Comparison of ENCODE assay signal across 8 cellular contexts in the genomic region with DNA sequence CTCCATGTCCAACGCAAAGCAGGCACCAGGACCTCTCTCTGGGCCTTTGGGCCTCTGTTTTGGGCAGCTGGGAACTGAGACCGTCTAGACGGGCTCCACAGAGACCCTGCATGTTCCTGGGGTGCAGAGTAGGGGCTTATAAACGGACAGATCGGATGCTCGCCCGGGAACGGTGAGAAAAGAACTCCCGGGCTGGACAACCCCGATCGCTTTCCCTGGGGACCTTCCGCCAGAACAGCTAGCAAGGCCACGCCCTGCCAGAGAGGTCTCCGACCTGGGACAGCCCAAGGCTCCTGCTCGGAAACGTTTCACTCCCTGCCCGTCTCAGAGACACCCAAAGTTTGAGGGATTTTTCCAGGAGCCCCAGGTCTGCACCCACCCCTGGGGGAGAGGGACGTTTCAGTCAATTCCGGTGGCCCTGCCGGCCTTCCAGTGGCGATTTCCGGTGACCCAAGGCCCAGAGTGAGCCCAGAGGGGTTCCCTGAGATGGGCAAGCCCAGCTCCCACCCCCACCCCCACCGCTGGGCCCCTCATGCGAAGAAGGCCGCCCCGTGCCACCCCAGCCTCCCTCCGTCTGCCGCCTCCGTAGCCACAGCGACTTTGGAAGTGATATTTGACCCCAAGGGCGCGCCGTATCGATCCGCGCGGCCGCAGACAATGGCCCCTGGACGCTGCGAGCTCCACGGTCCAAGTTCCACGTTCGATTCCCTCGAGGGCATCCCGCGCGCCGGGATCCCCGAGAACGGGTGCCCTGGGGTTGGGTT. TPM values are rescaled to one million over a fixed set of nuclear protein-coding genes. Genes with fewer than 3 reads are reported as not detected.
DNase-seq lines count a peak whose midpoint lies in the region; ATAC-seq, FAIRE-seq and TF ChIP-seq lines count a peak whose summit lies in the region.

No MANE protein-coding gene starts in this region.

- no peak for TF ChIP-seq CTCF in GM12878 (IDR thresholded peaks at IDR 0.05 in 2 of 3, conservative IDR thresholded peaks at IDR 0.05 in 1 of 3; ENCODE audit: control insufficient read depth in 2 of 3, extremely low read depth in 1 of 3, insufficient read depth in 1 of 3, low read depth in 3 of 3, low read length in 3 of 3)
- no peak for TF ChIP-seq CTCF in keratinocyte (optimal IDR thresholded peaks at IDR 0.05 in 1 of 3, IDR thresholded peaks at IDR 0.05 in 1 of 3, conservative IDR thresholded peaks at IDR 0.05 in 1 of 3; ENCODE audit: extremely low read depth in 1 of 3, insufficient read depth in 2 of 3, low read length in 3 of 3)

- FAIRE-seq in GM12878 (lab: Jason Lieb, UNC) (no peak), keratinocyte (lab: Jason Lieb, UNC) (no peak)

- CTCF ChIA-PET in GM12878 (lab: Yijun Ruan, JAX) = interaction anchor here (0.9 to 1.8 kb wide), 3 partner anchors 9 to 177 kb away, joined by 3 to 6 read pairs (median 4); partner anchors contain the start of gene BABAM1

- H3K4me3 Mint-ChIP-seq in stimulated activated naive B cell treated with anti-CD40 and anti-IgM and Interleukin-4, amounts not matched to agents 10 μg/mL and 1 μg/mL and 100 μg/mL, for 72 hours = peak overlapping the region; percentile 71 to 84

- H3K27me3 ChIP-seq in GM12878 (replicated peaks in 1 of 2; ENCODE audit: control insufficient read depth in 2 of 2, insufficient read depth in 2 of 2, low read length in 1 of 2) (no peaks in the 10 kb centered on the region), keratinocyte (ENCODE audit: control insufficient read depth, extremely low read depth, insufficient read depth, low read length) (no peaks in the 10 kb centered on the region)

- dilution Hi-C loops in keratinocyte (cut with MboI; ENCODE audit: extremely low pct_ligation_motif_present, low sequenced_read_pairs) = no loop called here

- peak overlapping the region; percentile 92 for H3K27ac Mint-ChIP-seq in stimulated activated naive B cell treated with anti-CD40 and anti-IgM and Interleukin-4, amounts not matched to agents 10 μg/mL and 1 μg/mL and 100 μg/mL, for 72 hours

- H3K27ac ChIP-seq in GM12878 (ENCODE audit: control insufficient read depth, insufficient read depth) (no peak overlapping the region), keratinocyte (ENCODE audit: control insufficient read depth, insufficient read depth, low read length) (no peak overlapping the region)

- no TSS peak for BruUV-seq in GM12878 (replicated peaks; lab: Mats Ljungman, UMichigan)

- no peak for TF ChIP-seq RAD21 in GM12878 (IDR thresholded peaks at IDR 0.05; ENCODE audit: insufficient read depth, low read depth, low read length)

- ATAC-seq in GM12878 (no peak), GM21786 (IDR thresholded peaks at IDR 0.05; ENCODE audit: unreplicated experiment) (no peak)
- no peak for ATAC-seq in stimulated activated naive B cell treated with anti-CD40 and anti-IgM and Interleukin-4, amounts not matched to agents 10 μg/mL and 1 μg/mL and 100 μg/mL, for 72 hours (replicated peaks)

- peak; percentile 62 for DNase-seq in AG20443 (ENCODE audit: low spot score)
- peak; percentile 47 for DNase-seq in HT-29 (ENCODE audit: low spot score)
- no peak for DNase-seq in GM12878 (ENCODE audit: low read depth, low spot score)
- DNase-seq in keratinocyte (ENCODE audit: low read depth, low spot score) = no peak
- no peak for DNase-seq in stimulated activated naive B cell treated with anti-CD40 and anti-IgM and Interleukin-4, amounts not matched to agents 10 μg/mL and 1 μg/mL and 100 μg/mL, for 72 hours
- DNase-seq in NCI-H2196 treated with DMSO at 0.1 percent for 48 hours (lab: John Stamatoyannopoulos, UW; ENCODE audit: unreplicated experiment) = no peak
- DNase-seq in globus pallidus (ENCODE audit: low spot score) = no peak

- H3K9me3 ChIP-seq in GM12878 (replicated peaks; ENCODE audit: control insufficient read depth, insufficient read depth, low read length) = no peaks in the 10 kb centered on the region
- no peaks in the 10 kb centered on the region for H3K9me3 ChIP-seq in keratinocyte (ENCODE audit: control insufficient read depth, low read depth, low read length)

- H3K79me2 ChIP-seq in GM12878 (ENCODE audit: control insufficient read depth, insufficient read depth, low read length) (peaks cover 7% of the 10 kb centered on the region), keratinocyte (ENCODE audit: control insufficient read depth, insufficient read depth, low read length) (peaks cover 40% of the 10 kb centered on the region)

- RAD21 ChIA-PET in GM12878 (lab: Charles Lee; ENCODE audit: unreplicated experiment) = interaction anchor here (1.1 kb wide), 1 partner anchor 16 kb away, joined by 4 read pairs; no protein-coding TSS in a partner anchor

- H3K9ac ChIP-seq in GM12878 (ENCODE audit: control insufficient read depth, insufficient read depth, low read length) (no peak overlapping the region), keratinocyte (ENCODE audit: control insufficient read depth, extremely low read depth, insufficient read depth, low read length) (peak overlapping the region; percentile 73)

- peaks cover 21 to 23% of the 10 kb centered on the region in 2 donors for H3K4me1 Mint-ChIP-seq in stimulated activated naive B cell treated with anti-CD40 and anti-IgM and Interleukin-4, amounts not matched to agents 10 μg/mL and 1 μg/mL and 100 μg/mL, for 72 hours

- no peaks in the 10 kb centered on the region for H3K27me3 Mint-ChIP-seq in stimulated activated naive B cell treated with anti-CD40 and anti-IgM and Interleukin-4, amounts not matched to agents 10 μg/mL and 1 μg/mL and 100 μg/mL, for 72 hours

- WGBS in GM12878 (ENCODE audit: insufficient coverage, insufficient replicate concordance, low lambda C conversion rate, missing lambda C conversion rate) = 11% methylated on average over 43 of the region's 50 CpGs

- POLR2A ChIA-PET in GM12878 (lab: Charles Lee) = interaction anchor here (0.5 to 1.2 kb wide), 3 partner anchors 9 to 46 kb away, joined by 3 to 4 read pairs (median 4); partner anchors contain the start of gene BABAM1

- in situ Hi-C loops in GM12878 (cut with MboI) = no loop called here

- H3K9me1 ChIP-seq in keratinocyte (ENCODE audit: control insufficient read depth, extremely low read depth, insufficient read depth, low read length) = no peaks in the 10 kb centered on the region

- H3K4me1 ChIP-seq in GM12878 (ENCODE audit: control insufficient read depth, insufficient read depth, low read length) = peaks cover 14% of the 10 kb centered on the region
- H3K4me1 ChIP-seq in keratinocyte (ENCODE audit: control insufficient read depth, extremely low read depth, insufficient read depth, low read length) = peaks cover 26% of the 10 kb centered on the region

- peaks cover 0 to 5% of the 10 kb centered on the region in 2 donors for H3K36me3 Mint-ChIP-seq in stimulated activated naive B cell treated with anti-CD40 and anti-IgM and Interleukin-4, amounts not matched to agents 10 μg/mL and 1 μg/mL and 100 μg/mL, for 72 hours

- H2AFZ ChIP-seq in GM12878 (ENCODE audit: control insufficient read depth, low read depth, low read length) = no peak overlapping the region
- H2AFZ ChIP-seq in keratinocyte (ENCODE audit: control insufficient read depth, low read length) = peak overlapping the region; percentile 37

- peak overlapping the region; percentile 70 for H3K4me3 ChIP-seq in GM12878
- peak overlapping the region; percentile 82 to 92 (median 86) for H3K4me3 ChIP-seq in keratinocyte (ENCODE audit: control insufficient read depth in 2 of 3, extremely low read depth in 1 of 3, insufficient read depth in 2 of 3, low read depth in 1 of 3, low read length in 3 of 3)

- H3K36me3 ChIP-seq in GM12878 (ENCODE audit: control insufficient read depth in 2 of 2, insufficient read depth in 2 of 2, low read length in 1 of 2) = peaks cover 0 to 2% of the 10 kb centered on the region in 2 experiments; a peak in 1 of 4 replicates
- H3K36me3 ChIP-seq in keratinocyte (ENCODE audit: control insufficient read depth in 2 of 2, extremely low read depth in 1 of 2, insufficient read depth in 2 of 2, low read length in 2 of 2) = no peaks in the 10 kb centered on the region

- TF ChIP-seq POLR2A in GM12878 (IDR thresholded peaks at IDR 0.05; ENCODE audit: low read depth, low read length) = no peak

- peak overlapping the region; percentile 77 for H3K4me2 ChIP-seq in GM12878 (ENCODE audit: control insufficient read depth, insufficient read depth)
- peak overlapping the region; percentile 70 for H3K4me2 ChIP-seq in keratinocyte (ENCODE audit: control insufficient read depth, extremely low read depth, insufficient read depth, low read depth, low read length)

- no peak for TF ChIP-seq EP300 in GM12878 (IDR thresholded peaks at IDR 0.05; ENCODE audit: borderline replicate concordance in 1 of 2, control insufficient read depth in 1 of 2, low read depth in 2 of 2, low read length in 2 of 2)

- H3K9me3 Mint-ChIP-seq in stimulated activated naive B cell treated with anti-CD40 and anti-IgM and Interleukin-4, amounts not matched to agents 10 μg/mL and 1 μg/mL and 100 μg/mL, for 72 hours = no peaks in the 10 kb centered on the region

- no peaks in the 10 kb centered on the region for H4K20me1 ChIP-seq in GM12878 (ENCODE audit: control insufficient read depth, insufficient read depth)
- no peaks in the 10 kb centered on the region for H4K20me1 ChIP-seq in keratinocyte (ENCODE audit: control insufficient read depth, extremely low read depth, insufficient read depth, low read length)

- intact Hi-C loops in GM12878 (cut with micrococcal nuclease; ENCODE audit: unreplicated experiment) = no loop called here

- SMC1A ChIA-PET in GM12878 (lab: Charles Lee; ENCODE audit: uncharacterized antibody, unreplicated experiment) = interaction anchor here (0.9 to 2.0 kb wide), 2 partner anchors 29 to 163 kb away, joined by 3 to 6 read pairs; partner anchors contain the start of gene USE1

RNA-seq across cellular contexts. Expression of gene NR2F6, which starts 1.7 kb away (rescaled TPM):
- total RNA-seq in HT-29 (2014; rRNA removed; shearing (Covaris generic)) = 265 and 297 TPM in 2 replicates
- 4.8 and 4.9 TPM in 2 replicates for total RNA-seq in GM12878 (2013; cell fraction: nucleolus; rRNA removed)
- total RNA-seq in GM12878 (2014; rRNA removed) (11.8 and 12.8 TPM in 2 replicates), GM12878 (2014; rRNA removed; fragmentation: Illumina TruSeq; extraction: Trizol) (2.3 and 2.7 TPM in 2 replicates), GM12878 (2021) (13.3 and 15.5 TPM in 2 replicates)
- 0.62 TPM for polyA plus RNA-seq in GM12878 (2011; ENCODE audit: low read depth)
- polyA plus RNA-seq in GM12878 (2011; rRNA removed) (1.7 and 3.9 TPM in 2 replicates), GM12878 (2014; fragmentation: Illumina TruSeq; extraction: Trizol) (0.48 and 1.4 TPM in 2 replicates), GM12878 (2014; fragmentation: Nextera tagmentation; extraction: Ambion mirVana) (under 1 TPM; 0.18 to 0.75 TPM), GM12878 (2014; rRNA removed) (11.3 and 14.1 TPM in 2 replicates), GM12878 (2016; fragmentation: Nextera tagmentation; extraction: Ambion mirVana) (1 to 10 TPM; 8.4 to 8.6 TPM), keratinocyte (12.3 to 20.2 TPM (median 12.9 TPM) in 3 replicates)
- 5.8 and 10.7 TPM in 2 replicates for polyA plus RNA-seq in GM12878 (2011; cell fraction: cytosol; rRNA removed)
- polyA plus RNA-seq in GM12878 (2011; cell fraction: nucleus; rRNA removed) = 7.8 and 12.0 TPM in 2 replicates
- polyA plus RNA-seq in GM12878 (2012) = 4.0 and 5.0 TPM in 2 replicates
- 2.1 and 3.1 TPM in 2 replicates for polyA minus RNA-seq in GM12878 (2011; rRNA and poly(A)+ RNA removed)
- polyA minus RNA-seq in GM12878 (2011; cell fraction: cytosol; rRNA and poly(A)+ RNA removed) = 6.3 and 6.9 TPM in 2 replicates
- polyA minus RNA-seq in GM12878 (2011; cell fraction: nucleus; rRNA and poly(A)+ RNA removed) = 2.2 and 4.7 TPM in 2 replicates
- polyA plus RNA-seq in keratinocyte (2011; ENCODE audit: low read depth) = 2.9 TPM
- polyA plus RNA-seq in keratinocyte (2011; cell fraction: cytosol; rRNA removed) = 10.1 and 23.5 TPM in 2 replicates
- 13.6 and 21.8 TPM in 2 replicates for polyA plus RNA-seq in keratinocyte (2011; cell fraction: nucleus; rRNA removed)
- polyA plus RNA-seq in keratinocyte (2012; ENCODE audit: low replicate concordance) = 17.8 and 23.9 TPM in 2 replicates
- 7.7 to 18.4 TPM (median 11.8 TPM) in 3 replicates for polyA minus RNA-seq in keratinocyte
- polyA minus RNA-seq in keratinocyte (2011; cell fraction: cytosol; rRNA and poly(A)+ RNA removed) = 51.4 TPM
- 14.8 and 20.2 TPM in 2 replicates for polyA minus RNA-seq in keratinocyte (2011; cell fraction: nucleus; rRNA and poly(A)+ RNA removed)

RNA-seq across cellular contexts. Expression of gene OCEL1, which starts 18.0 kb away (rescaled TPM):
- 2.6 and 8.7 TPM in 2 replicates for total RNA-seq in HT-29 (2014; rRNA removed; shearing (Covaris generic))
- total RNA-seq in GM12878 (2013; cell fraction: nucleolus; rRNA removed) = 2.9 and 4.6 TPM in 2 replicates
- total RNA-seq in GM12878 (2014; rRNA removed) (3.1 and 3.2 TPM in 2 replicates), GM12878 (2014; rRNA removed; fragmentation: Illumina TruSeq; extraction: Trizol) (3.2 and 3.4 TPM in 2 replicates), GM12878 (2021) (11.9 and 15.8 TPM in 2 replicates)
- 65.4 TPM for polyA plus RNA-seq in GM12878 (2011; ENCODE audit: low read depth)
- polyA plus RNA-seq in GM12878 (2011; rRNA removed) (1.4 and 2.8 TPM in 2 replicates), GM12878 (2014; fragmentation: Illumina TruSeq; extraction: Trizol) (7.4 and 9.9 TPM in 2 replicates), GM12878 (2014; fragmentation: Nextera tagmentation; extraction: Ambion mirVana) (1 to 10 TPM; 3.6 to 7.8 TPM), GM12878 (2014; rRNA removed) (7.5 and 7.8 TPM in 2 replicates), GM12878 (2016; fragmentation: Nextera tagmentation; extraction: Ambion mirVana) (10 to 100 TPM; 14.4 to 18.2 TPM), keratinocyte (2.1 to 6.6 TPM (median 2.2 TPM) in 3 replicates)
- 5.3 and 7.2 TPM in 2 replicates for polyA plus RNA-seq in GM12878 (2011; cell fraction: cytosol; rRNA removed)
- polyA plus RNA-seq in GM12878 (2011; cell fraction: nucleus; rRNA removed) = 6.9 and 7.6 TPM in 2 replicates
- 11.7 and 15.6 TPM in 2 replicates for polyA plus RNA-seq in GM12878 (2012)
- polyA minus RNA-seq in GM12878 (2011; rRNA and poly(A)+ RNA removed) = 1.8 and 3.1 TPM in 2 replicates
- 1.9 and 7.1 TPM in 2 replicates for polyA minus RNA-seq in GM12878 (2011; cell fraction: cytosol; rRNA and poly(A)+ RNA removed)
- polyA minus RNA-seq in GM12878 (2011; cell fraction: nucleus; rRNA and poly(A)+ RNA removed) = 2.3 and 2.8 TPM in 2 replicates
- 3.2 TPM for polyA plus RNA-seq in keratinocyte (2011; ENCODE audit: low read depth)
- polyA plus RNA-seq in keratinocyte (2011; cell fraction: cytosol; rRNA removed) = 3.5 and 7.4 TPM in 2 replicates
- 5.7 and 9.2 TPM in 2 replicates for polyA plus RNA-seq in keratinocyte (2011; cell fraction: nucleus; rRNA removed)
- 6.5 and 18.1 TPM in 2 replicates for polyA plus RNA-seq in keratinocyte (2012; ENCODE audit: low replicate concordance)
- polyA minus RNA-seq in keratinocyte = 1.5 to 7.8 TPM (median 1.8 TPM) in 3 replicates
- 4.0 TPM for polyA minus RNA-seq in keratinocyte (2011; cell fraction: cytosol; rRNA and poly(A)+ RNA removed)
- polyA minus RNA-seq in keratinocyte (2011; cell fraction: nucleus; rRNA and poly(A)+ RNA removed) = 1.6 and 2.4 TPM in 2 replicates

RNA-seq across cellular contexts. Expression of gene USHBP1, which starts 20.5 kb away (rescaled TPM):
- total RNA-seq in HT-29 (2014; rRNA removed; shearing (Covaris generic)) = 0.08 TPM in 1 of 2 replicates, not detected in the other
- 0.58 and 0.61 TPM in 2 replicates for total RNA-seq in GM12878 (2013; cell fraction: nucleolus; rRNA removed)
- total RNA-seq in GM12878 (2014; rRNA removed) = 0.11 and 0.96 TPM in 2 replicates
- 0.09 TPM in 1 of 2 replicates, not detected in the other for total RNA-seq in GM12878 (2014; rRNA removed; fragmentation: Illumina TruSeq; extraction: Trizol)
- total RNA-seq in GM12878 (2021) = 0.27 and 0.62 TPM in 2 replicates
- polyA plus RNA-seq in GM12878 (2011; ENCODE audit: low read depth) = not detected
- polyA plus RNA-seq in GM12878 (2011; rRNA removed) = 0.07 TPM in 1 of 2 replicates, not detected in the other
- polyA plus RNA-seq in GM12878 (2011; cell fraction: cytosol; rRNA removed) = 0.03 and 0.18 TPM in 2 replicates
- polyA plus RNA-seq in GM12878 (2011; cell fraction: nucleus; rRNA removed) = 0.48 and 1.1 TPM in 2 replicates
- 0.09 and 0.31 TPM in 2 replicates for polyA plus RNA-seq in GM12878 (2012)
- polyA plus RNA-seq in GM12878 (2014; fragmentation: Illumina TruSeq; extraction: Trizol) = not detected in 2 replicates
- polyA plus RNA-seq in GM12878 (2014; fragmentation: Nextera tagmentation; extraction: Ambion mirVana) = under 1 TPM in 1 of 2 experiments, not detected in 1; 0.05 TPM
- polyA plus RNA-seq in GM12878 (2014; rRNA removed) = 0.12 and 0.33 TPM in 2 replicates
- polyA plus RNA-seq in GM12878 (2016; fragmentation: Nextera tagmentation; extraction: Ambion mirVana) = under 1 TPM; 0.33 to 0.44 TPM
- polyA minus RNA-seq in GM12878 (2011; rRNA and poly(A)+ RNA removed) = 0.15 TPM in 1 of 2 replicates, not detected in the other
- not detected in 2 replicates for polyA minus RNA-seq in GM12878 (2011; cell fraction: cytosol; rRNA and poly(A)+ RNA removed)
- 0.12 and 1.1 TPM in 2 replicates for polyA minus RNA-seq in GM12878 (2011; cell fraction: nucleus; rRNA and poly(A)+ RNA removed)
- not detected in 3 replicates for polyA plus RNA-seq in keratinocyte
- not detected for polyA plus RNA-seq in keratinocyte (2011; ENCODE audit: low read depth)
- polyA plus RNA-seq in keratinocyte (2011; cell fraction: cytosol; rRNA removed) = not detected in 2 replicates
- polyA plus RNA-seq in keratinocyte (2011; cell fraction: nucleus; rRNA removed) = not detected in 2 replicates
- not detected in 2 replicates for polyA plus RNA-seq in keratinocyte (2012; ENCODE audit: low replicate concordance)
- polyA minus RNA-seq in keratinocyte = not detected in 3 replicates
- not detected for polyA minus RNA-seq in keratinocyte (2011; cell fraction: cytosol; rRNA and poly(A)+ RNA removed)
- polyA minus RNA-seq in keratinocyte (2011; cell fraction: nucleus; rRNA and poly(A)+ RNA removed) = not detected in 2 replicates

RNA-seq across cellular contexts. Expression of gene BABAM1, which starts 23.2 kb away (rescaled TPM):
- 79.8 and 98.6 TPM in 2 replicates for total RNA-seq in HT-29 (2014; rRNA removed; shearing (Covaris generic))
- total RNA-seq in GM12878 (2013; cell fraction: nucleolus; rRNA removed) = 33.1 and 39.0 TPM in 2 replicates
- total RNA-seq in GM12878 (2014; rRNA removed) (104 and 108 TPM in 2 replicates), GM12878 (2014; rRNA removed; fragmentation: Illumina TruSeq; extraction: Trizol) (74.7 and 81.9 TPM in 2 replicates), GM12878 (2021) (102 and 103 TPM in 2 replicates)
- polyA plus RNA-seq in GM12878 (2011; ENCODE audit: low read depth) = 54.4 TPM
- polyA plus RNA-seq in GM12878 (2011; rRNA removed) (104 and 107 TPM in 2 replicates), GM12878 (2014; fragmentation: Illumina TruSeq; extraction: Trizol) (47.7 and 86.7 TPM in 2 replicates), GM12878 (2014; fragmentation: Nextera tagmentation; extraction: Ambion mirVana) (10 to 100 TPM; 11.9 to 37.4 TPM), GM12878 (2014; rRNA removed) (129 and 142 TPM in 2 replicates), GM12878 (2016; fragmentation: Nextera tagmentation; extraction: Ambion mirVana) (100 to 1,000 TPM; 153 to 154 TPM), keratinocyte (83.1 to 92.8 TPM (median 83.1 TPM) in 3 replicates)
- polyA plus RNA-seq in GM12878 (2011; cell fraction: cytosol; rRNA removed) = 133 and 164 TPM in 2 replicates
- polyA plus RNA-seq in GM12878 (2011; cell fraction: nucleus; rRNA removed) = 112 and 115 TPM in 2 replicates
- polyA plus RNA-seq in GM12878 (2012) = 57.5 and 64.9 TPM in 2 replicates
- 34.9 and 51.9 TPM in 2 replicates for polyA minus RNA-seq in GM12878 (2011; rRNA and poly(A)+ RNA removed)
- polyA minus RNA-seq in GM12878 (2011; cell fraction: cytosol; rRNA and poly(A)+ RNA removed) = 13.2 and 19.4 TPM in 2 replicates
- polyA minus RNA-seq in GM12878 (2011; cell fraction: nucleus; rRNA and poly(A)+ RNA removed) = 10.6 and 14.1 TPM in 2 replicates
- polyA plus RNA-seq in keratinocyte (2011; ENCODE audit: low read depth) = 41.9 TPM
- 80.6 and 94.1 TPM in 2 replicates for polyA plus RNA-seq in keratinocyte (2011; cell fraction: cytosol; rRNA removed)
- polyA plus RNA-seq in keratinocyte (2011; cell fraction: nucleus; rRNA removed) = 82.1 and 101 TPM in 2 replicates
- polyA plus RNA-seq in keratinocyte (2012; ENCODE audit: low replicate concordance) = 38.9 and 68.3 TPM in 2 replicates
- polyA minus RNA-seq in keratinocyte = 36.9 to 53.7 TPM (median 38.0 TPM) in 3 replicates
- 28.0 TPM for polyA minus RNA-seq in keratinocyte (2011; cell fraction: cytosol; rRNA and poly(A)+ RNA removed)
- 15.4 and 16.8 TPM in 2 replicates for polyA minus RNA-seq in keratinocyte (2011; cell fraction: nucleus; rRNA and poly(A)+ RNA removed)

RNA-seq across cellular contexts. Expression of gene USE1, which starts 28.9 kb away (rescaled TPM):
- 27.6 and 29.1 TPM in 2 replicates for total RNA-seq in HT-29 (2014; rRNA removed; shearing (Covaris generic))
- total RNA-seq in GM12878 (2013; cell fraction: nucleolus; rRNA removed) = 12.2 and 13.0 TPM in 2 replicates
- total RNA-seq in GM12878 (2014; rRNA removed) = 10.9 and 16.7 TPM in 2 replicates
- 11.4 and 13.6 TPM in 2 replicates for total RNA-seq in GM12878 (2014; rRNA removed; fragmentation: Illumina TruSeq; extraction: Trizol)
- total RNA-seq in GM12878 (2021) = 18.6 and 19.6 TPM in 2 replicates
- 25.4 TPM for polyA plus RNA-seq in GM12878 (2011; ENCODE audit: low read depth)
- polyA plus RNA-seq in GM12878 (2011; rRNA removed) = 7.4 and 13.8 TPM in 2 replicates
- 16.2 and 19.0 TPM in 2 replicates for polyA plus RNA-seq in GM12878 (2011; cell fraction: cytosol; rRNA removed)
- polyA plus RNA-seq in GM12878 (2011; cell fraction: nucleus; rRNA removed) = 23.2 and 23.5 TPM in 2 replicates
- 29.7 and 29.8 TPM in 2 replicates for polyA plus RNA-seq in GM12878 (2012)
- 3.7 and 9.7 TPM in 2 replicates for polyA plus RNA-seq in GM12878 (2014; fragmentation: Illumina TruSeq; extraction: Trizol)
- polyA plus RNA-seq in GM12878 (2014; fragmentation: Nextera tagmentation; extraction: Ambion mirVana) = 10 to 100 TPM in 1 of 2 experiments, 1 to 10 TPM in 1; 9.7 to 15.4 TPM
- polyA plus RNA-seq in GM12878 (2014; rRNA removed) = 23.3 and 24.0 TPM in 2 replicates
- 10 to 100 TPM; 18.1 to 23.7 TPM for polyA plus RNA-seq in GM12878 (2016; fragmentation: Nextera tagmentation; extraction: Ambion mirVana)
- 5.6 and 6.7 TPM in 2 replicates for polyA minus RNA-seq in GM12878 (2011; rRNA and poly(A)+ RNA removed)
- 2.4 and 5.4 TPM in 2 replicates for polyA minus RNA-seq in GM12878 (2011; cell fraction: cytosol; rRNA and poly(A)+ RNA removed)
- 4.0 and 6.0 TPM in 2 replicates for polyA minus RNA-seq in GM12878 (2011; cell fraction: nucleus; rRNA and poly(A)+ RNA removed)
- 18.0 to 24.1 TPM (median 20.7 TPM) in 3 replicates for polyA plus RNA-seq in keratinocyte
- polyA plus RNA-seq in keratinocyte (2011; ENCODE audit: low read depth) = 21.7 TPM
- 11.7 and 27.0 TPM in 2 replicates for polyA plus RNA-seq in keratinocyte (2011; cell fraction: cytosol; rRNA removed)
- 17.0 and 19.8 TPM in 2 replicates for polyA plus RNA-seq in keratinocyte (2011; cell fraction: nucleus; rRNA removed)
- polyA plus RNA-seq in keratinocyte (2012; ENCODE audit: low replicate concordance) = 14.7 and 24.1 TPM in 2 replicates
- polyA minus RNA-seq in keratinocyte = 4.1 to 7.6 TPM (median 7.2 TPM) in 3 replicates
- 23.4 TPM for polyA minus RNA-seq in keratinocyte (2011; cell fraction: cytosol; rRNA and poly(A)+ RNA removed)
- polyA minus RNA-seq in keratinocyte (2011; cell fraction: nucleus; rRNA and poly(A)+ RNA removed) = 3.5 and 4.9 TPM in 2 replicates

Comparison
In these comparisons a context has a peak if more than half of its experiments do, and no peak if none do; other contexts are left out.
1. DNase-seq: peak in AG20443 (single experiment) and HT-29 (single experiment); none in GM12878 (single experiment), keratinocyte (single experiment), stimulated activated naive B cell treated with anti-CD40 and anti-IgM and Interleukin-4, amounts not matched to agents 10 μg/mL and 1 μg/mL and 100 μg/mL, for 72 hours (single experiment), NCI-H2196 treated with DMSO at 0.1 percent for 48 hours (single experiment) and globus pallidus (single experiment).
2. RNA of gene NR2F6, which starts 1.7 kb away (total RNA-seq): 265 to 297 TPM in HT-29; 2.3 to 15.5 TPM in GM12878; every median in the first group is over 10 times any median in the second.